Comparison of ENCODE assay signal across 1 cellular context in genomic region chr12:57474862-57475261, GRCh38.
TF ChIP-seq lines count a peak whose summit lies in the region.

No MANE protein-coding gene starts in this region.

TF ChIP-seq in GM12878, 131 proteins besides CTCF, POLR2A, EP300 and RAD21:
- no peak for TF ChIP-seq ZNF592 (IDR thresholded peaks at IDR 0.05)
- TF ChIP-seq ATF3 (IDR thresholded peaks at IDR 0.05; ENCODE audit: borderline replicate concordance, extremely low read depth, low read depth, low read length), result no peak
- TF ChIP-seq CBX3 (IDR thresholded peaks at IDR 0.05; ENCODE audit: borderline replicate concordance, low read depth), result no peak
- TF ChIP-seq CHD2 (IDR thresholded peaks at IDR 0.05; ENCODE audit: borderline replicate concordance, low read depth, low read length), result no peak
- no peak for TF ChIP-seq TBL1XR1 (IDR thresholded peaks at IDR 0.05; ENCODE audit: low read depth, low read length)
- no peak for TF ChIP-seq MLLT1 (IDR thresholded peaks at IDR 0.05)
- TF ChIP-seq BCL11A (IDR thresholded peaks at IDR 0.05; ENCODE audit: low read depth, low read length), result no peak
- no peak for TF ChIP-seq SUZ12 (IDR thresholded peaks at IDR 0.05; ENCODE audit: unreplicated experiment)
- TF ChIP-seq MYB (IDR thresholded peaks at IDR 0.05; ENCODE audit: borderline replicate concordance, low read depth, low read length), result no peak
- TF ChIP-seq ZSCAN29 (IDR thresholded peaks at IDR 0.05), result no peak
- no peak for TF ChIP-seq CHD1 (IDR thresholded peaks at IDR 0.05; ENCODE audit: low read depth, low read length)
- no peak for TF ChIP-seq E4F1 (IDR thresholded peaks at IDR 0.05; ENCODE audit: borderline replicate concordance, partially characterized antibody)
- TF ChIP-seq NFXL1 (IDR thresholded peaks at IDR 0.05; ENCODE audit: borderline replicate concordance), result no peak
- no peak for TF ChIP-seq TCF3 (IDR thresholded peaks at IDR 0.05; ENCODE audit: borderline replicate concordance, insufficient read depth, low read depth, low read length)
